Comparison of ENCODE assay signal across 9 cellular contexts in genomic region chr7:100119075-100119700, GRCh38. TPM values are rescaled to one million over a fixed set of nuclear protein-coding genes. Genes with fewer than 3 reads are reported as not detected.
DNase-seq lines count a peak whose midpoint lies in the region; ATAC-seq, FAIRE-seq and TF ChIP-seq lines count a peak whose summit lies in the region.
"Had no signal": no experiment of that assay in that cellular context is flagged by ENCODE, and none has a peak within 500 bp of the region (broad histone marks: within the 10 kb centered on the region; RNA-seq: fewer than 3 reads in every experiment).

TSS of gene CNPY4 (plus strand) at chr7:100119634. CDS start at chr7:100119745, 111 bp downstream.
TSS of gene TAF6 (minus strand) at chr7:100119358. CDS start at chr7:100114209, 5,149 bp downstream.

- peak within 1 kb of the TSS; percentile 98 for H2AFZ ChIP-seq in keratinocyte (ENCODE audit: control insufficient read depth, low read length)

- peaks cover 10% of the 10 kb centered on the region for H3K4me1 ChIP-seq in keratinocyte (ENCODE audit: control insufficient read depth, extremely low read depth, insufficient read depth, low read length)

- peaks cover 0 to 1% of the 10 kb centered on the region in 2 experiments for H3K36me3 ChIP-seq in keratinocyte (ENCODE audit: control insufficient read depth in 2 of 2, extremely low read depth in 1 of 2, insufficient read depth in 2 of 2, low read length in 2 of 2)

- FAIRE-seq in keratinocyte (lab: Jason Lieb, UNC), result no peak
- FAIRE-seq: colon had no signal

- H3K4me3 ChIP-seq in keratinocyte (ENCODE audit: control insufficient read depth in 2 of 3, extremely low read depth in 1 of 3, insufficient read depth in 2 of 3, low read depth in 1 of 3, low read length in 3 of 3), result peak within 1 kb of the TSS; percentile 69 to 97 (median 81)

- TF ChIP-seq CTCF in AG09319 (IDR thresholded peaks at IDR 0.05; ENCODE audit: low read depth, low read length), result no peak
- peak in 1 of 3 experiments; percentile 10 for TF ChIP-seq CTCF in keratinocyte (optimal IDR thresholded peaks at IDR 0.05 in 1 of 3, IDR thresholded peaks at IDR 0.05 in 1 of 3, conservative IDR thresholded peaks at IDR 0.05 in 1 of 3; ENCODE audit: extremely low read depth in 1 of 3, insufficient read depth in 2 of 3, low read length in 3 of 3)

- H3K27ac ChIP-seq in keratinocyte (ENCODE audit: control insufficient read depth, insufficient read depth, low read length), result peak within 1 kb of the TSS; percentile 94

- H4K20me1 ChIP-seq in keratinocyte (ENCODE audit: control insufficient read depth, extremely low read depth, insufficient read depth, low read length), result peaks cover 3% of the 10 kb centered on the region

- peaks cover 15% of the 10 kb centered on the region for H3K79me2 ChIP-seq in keratinocyte (ENCODE audit: control insufficient read depth, insufficient read depth, low read length)

- peak within 1 kb of the TSS; percentile 73 for H3K9ac ChIP-seq in keratinocyte (ENCODE audit: control insufficient read depth, extremely low read depth, insufficient read depth, low read length)

- H3K9me1 ChIP-seq in keratinocyte (ENCODE audit: control insufficient read depth, extremely low read depth, insufficient read depth, low read length), result no peaks in the 10 kb centered on the region

- dilution Hi-C loops in keratinocyte (cut with MboI; ENCODE audit: extremely low pct_ligation_motif_present, low sequenced_read_pairs), result no loop called here

- no peaks in the 10 kb centered on the region for H3K27me3 ChIP-seq in keratinocyte (ENCODE audit: control insufficient read depth, extremely low read depth, insufficient read depth, low read length)

- no peaks in the 10 kb centered on the region for H3K9me3 ChIP-seq in keratinocyte (ENCODE audit: control insufficient read depth, low read depth, low read length)

- H3K4me2 ChIP-seq in keratinocyte (ENCODE audit: control insufficient read depth, extremely low read depth, insufficient read depth, low read depth, low read length), result peak within 1 kb of the TSS; percentile 92

- DNase-seq in AG09319 (ENCODE audit: extremely low read depth, low read depth) (peak; percentile 90), NCI-H446 (lab: John Stamatoyannopoulos, UW) (peak; percentile 90 to 94), keratinocyte (ENCODE audit: low read depth, low spot score) (peak; percentile 67)
- DNase-seq in activated CD4-positive, CD25-positive, alpha-beta regulatory T cell treated with anti-CD3 and anti-CD28 coated beads, Interleukin-2, amount 50 U/mL, for 16 hours (ENCODE audit: low read depth, low spot score), result peak; percentile 90
- DNase-seq in central memory CD4-positive, alpha-beta T cell, result peak; percentile 94
- DNase-seq in stimulated activated CD4-positive, alpha-beta T cell treated with anti-CD3 and anti-CD28 coated beads, Interleukin-12 subunit alpha, Interleukin-12 subunit beta, amount 100 ng/mL, for 48 hours (ENCODE audit: low read depth in 2 of 3, low spot score in 1 of 3), result peak; percentile 89 to 94 (median 90)

- ATAC-seq in GM19023 (IDR thresholded peaks at IDR 0.05; ENCODE audit: unreplicated experiment) (peak; percentile 70), HG03280 (IDR thresholded peaks at IDR 0.05; ENCODE audit: unreplicated experiment) (peak; percentile 78)

RNA-seq across cellular contexts. Expression of gene CNPY4, which starts in this region (rescaled TPM):
- polyA plus RNA-seq in keratinocyte, result 7.7 to 9.9 TPM (median 9.8 TPM) in 3 replicates
- 1.5 TPM for polyA plus RNA-seq in keratinocyte (2011; ENCODE audit: low read depth)
- 4.2 and 5.8 TPM in 2 replicates for polyA plus RNA-seq in keratinocyte (2011; cell fraction: cytosol; rRNA removed)
- 15.8 and 18.7 TPM in 2 replicates for polyA plus RNA-seq in keratinocyte (2011; cell fraction: nucleus; rRNA removed)
- 2.1 and 9.1 TPM in 2 replicates for polyA plus RNA-seq in keratinocyte (2012; ENCODE audit: low replicate concordance)
- 1.6 to 3.3 TPM (median 3.1 TPM) in 3 replicates for polyA minus RNA-seq in keratinocyte
- 1.3 TPM for polyA minus RNA-seq in keratinocyte (2011; cell fraction: cytosol; rRNA and poly(A)+ RNA removed)
- 3.4 and 6.3 TPM in 2 replicates for polyA minus RNA-seq in keratinocyte (2011; cell fraction: nucleus; rRNA and poly(A)+ RNA removed)

RNA-seq across cellular contexts. Expression of gene TAF6, which starts in this region (rescaled TPM):
- polyA plus RNA-seq in keratinocyte, result 4.5 to 11.7 TPM (median 7.6 TPM) in 3 replicates
- polyA plus RNA-seq in keratinocyte (2011; ENCODE audit: low read depth), result 12.9 TPM
- 8.6 and 15.7 TPM in 2 replicates for polyA plus RNA-seq in keratinocyte (2011; cell fraction: cytosol; rRNA removed)
- polyA plus RNA-seq in keratinocyte (2011; cell fraction: nucleus; rRNA removed), result 17.4 and 24.3 TPM in 2 replicates
- 17.8 and 28.0 TPM in 2 replicates for polyA plus RNA-seq in keratinocyte (2012; ENCODE audit: low replicate concordance)
- 8.3 to 44.3 TPM (median 11.6 TPM) in 3 replicates for polyA minus RNA-seq in keratinocyte
- 9.4 TPM for polyA minus RNA-seq in keratinocyte (2011; cell fraction: cytosol; rRNA and poly(A)+ RNA removed)
- polyA minus RNA-seq in keratinocyte (2011; cell fraction: nucleus; rRNA and poly(A)+ RNA removed), result 8.8 and 15.1 TPM in 2 replicates

Comparison
In these comparisons a context has a peak if more than half of its experiments do, and no peak if none do; other contexts are left out.
1. Peak in every context shown above with its lines: DNase-seq, ATAC-seq, H3K4me3 ChIP-seq and H3K27ac ChIP-seq.